Comparison of ENCODE assay signal across 8 cellular contexts in the genomic region with DNA sequence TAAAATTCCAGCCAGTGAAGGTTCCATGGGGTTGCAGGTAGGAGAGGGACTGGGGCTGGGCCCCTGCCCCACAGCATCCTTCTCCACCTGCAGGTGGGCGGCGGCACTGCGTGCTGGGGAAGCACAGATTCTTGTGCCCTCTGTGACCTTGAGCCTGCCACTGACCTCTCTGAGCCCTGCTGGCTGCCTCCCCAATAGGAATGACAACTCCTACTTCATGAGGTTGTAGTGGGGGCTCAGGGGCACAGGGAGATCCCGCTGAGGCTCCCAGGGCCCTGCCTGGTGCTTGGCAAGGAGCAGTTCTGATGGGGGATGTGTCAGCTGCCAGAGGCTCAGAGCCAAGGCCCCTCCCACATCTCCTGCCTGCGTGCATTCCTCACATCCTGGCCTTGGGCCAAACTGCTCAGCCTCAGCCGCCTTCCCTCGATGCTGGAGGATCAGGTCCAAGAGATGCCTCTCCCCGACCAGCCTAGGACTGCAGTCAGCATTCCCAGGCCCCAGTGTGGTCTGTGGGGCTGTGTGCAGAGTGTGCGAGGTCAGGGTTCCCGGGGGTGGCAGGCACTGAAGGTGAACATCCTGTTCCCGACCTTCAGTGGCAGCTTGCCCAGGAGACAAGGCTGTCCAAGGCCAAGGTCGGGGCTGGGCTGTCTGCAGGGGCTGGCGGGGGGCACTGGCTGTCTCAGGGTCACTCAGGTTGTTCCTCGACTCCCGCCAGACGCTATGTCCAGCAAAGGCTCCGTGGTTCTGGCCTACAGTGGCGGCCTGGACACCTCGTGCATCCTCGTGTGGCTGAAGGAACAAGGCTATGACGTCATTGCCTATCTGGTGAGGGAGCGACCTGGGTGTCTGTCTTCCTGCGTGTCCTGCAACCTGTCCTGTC. TPM values are rescaled to one million over a fixed set of nuclear protein-coding genes. Genes with fewer than 3 reads are reported as not detected.
DNase-seq lines count a peak whose midpoint lies in the region; ATAC-seq, FAIRE-seq and TF ChIP-seq lines count a peak whose summit lies in the region.

No MANE protein-coding gene starts in this region.

- H3K27me3 ChIP-seq in HAP-1 (ENCODE audit: low read depth) (no peaks in the 10 kb centered on the region), GM12878 (replicated peaks in 1 of 2; ENCODE audit: control insufficient read depth in 2 of 2, insufficient read depth in 2 of 2, low read length in 1 of 2) (no peaks in the 10 kb centered on the region)
- no peaks in the 10 kb centered on the region for H3K27me3 ChIP-seq in CD8-positive, alpha-beta memory T cell (ENCODE audit: insufficient read depth, low read length, poor library complexity, severe bottlenecking)

- BruUV-seq in GM12878 (replicated peaks; lab: Mats Ljungman, UMichigan): no TSS peak

- no peak overlapping the region for H3K27ac ChIP-seq in GM12878 (ENCODE audit: control insufficient read depth, insufficient read depth)
- no peak overlapping the region for H3K27ac ChIP-seq in CD8-positive, alpha-beta memory T cell (ENCODE audit: low read depth, low read length)

- no peak overlapping the region for H3K4me3 Mint-ChIP-seq in CD8-positive, alpha-beta memory T cell

- no peak overlapping the region for H3K27ac Mint-ChIP-seq in CD8-positive, alpha-beta memory T cell

- WGBS in GM12878 (ENCODE audit: insufficient coverage, insufficient replicate concordance, low lambda C conversion rate, missing lambda C conversion rate): 27% methylated on average over 22 of the region's 23 CpGs

- FAIRE-seq in GM12878 (lab: Jason Lieb, UNC): no peak

- no peaks in the 10 kb centered on the region for H4K20me1 ChIP-seq in GM12878 (ENCODE audit: control insufficient read depth, insufficient read depth)

- H3K9ac ChIP-seq in GM12878 (ENCODE audit: control insufficient read depth, insufficient read depth, low read length): no peak overlapping the region

- ATAC-seq in GM12878 (peak; percentile 52), GM21526 (IDR thresholded peaks at IDR 0.05; ENCODE audit: low FRiP score, unreplicated experiment) (no peak)
- no peak for ATAC-seq in stimulated activated naive CD8-positive, alpha-beta T cell treated with anti-CD3 and anti-CD28 coated beads, Interleukin-15, Interleukin-2, amounts not matched to agents 100 U/mL and 50 U/mL, for 24 hours

- H3K4me1 Mint-ChIP-seq in CD8-positive, alpha-beta memory T cell: no peaks in the 10 kb centered on the region

- TF ChIP-seq EP300 in GM12878 (IDR thresholded peaks at IDR 0.05; ENCODE audit: borderline replicate concordance in 1 of 2, control insufficient read depth in 1 of 2, low read depth in 2 of 2, low read length in 2 of 2): no peak

- SMC1A ChIA-PET in GM12878 (lab: Charles Lee; ENCODE audit: uncharacterized antibody, unreplicated experiment): no interaction called here

- no peaks in the 10 kb centered on the region for H3K36me3 Mint-ChIP-seq in CD8-positive, alpha-beta memory T cell

- H3K4me3 ChIP-seq in HAP-1: no peak overlapping the region
- no peak overlapping the region for H3K4me3 ChIP-seq in GM12878
- no peak overlapping the region for H3K4me3 ChIP-seq in CD8-positive, alpha-beta memory T cell (ENCODE audit: low read length)

- peaks cover 8 to 38% of the 10 kb centered on the region in 2 donors for H3K27me3 Mint-ChIP-seq in CD8-positive, alpha-beta memory T cell

- H3K9me3 Mint-ChIP-seq in CD8-positive, alpha-beta memory T cell: no peaks in the 10 kb centered on the region

- TF ChIP-seq POLR2A in GM12878 (IDR thresholded peaks at IDR 0.05; ENCODE audit: low read depth, low read length): no peak

- H3K9me3 ChIP-seq in HAP-1 (no peaks in the 10 kb centered on the region), GM12878 (replicated peaks; ENCODE audit: control insufficient read depth, insufficient read depth, low read length) (no peaks in the 10 kb centered on the region)
- H3K9me3 ChIP-seq in CD8-positive, alpha-beta memory T cell (ENCODE audit: low read length): no peaks in the 10 kb centered on the region

- TF ChIP-seq CTCF in AG09319 (IDR thresholded peaks at IDR 0.05; ENCODE audit: low read depth, low read length) (peak; percentile 52), GM12878 (IDR thresholded peaks at IDR 0.05 in 2 of 3, conservative IDR thresholded peaks at IDR 0.05 in 1 of 3; ENCODE audit: control insufficient read depth in 2 of 3, extremely low read depth in 1 of 3, insufficient read depth in 1 of 3, low read depth in 3 of 3, low read length in 3 of 3) (peak; percentile 8 to 44 (median 29); a peak in 1 of 6 replicates)

- H2AFZ ChIP-seq in GM12878 (ENCODE audit: control insufficient read depth, low read depth, low read length): no peak overlapping the region

- no peak overlapping the region for H3K4me2 ChIP-seq in GM12878 (ENCODE audit: control insufficient read depth, insufficient read depth)

- H3K79me2 ChIP-seq in GM12878 (ENCODE audit: control insufficient read depth, insufficient read depth, low read length): no peaks in the 10 kb centered on the region

- POLR2A ChIA-PET in GM12878 (lab: Charles Lee): no interaction called here
- POLR2A ChIA-PET in CD8-positive, alpha-beta memory T cell (lab: Charles Lee): no interaction called here

- DNase-seq in AG09319 (ENCODE audit: extremely low read depth, low read depth) (peak; percentile 83), HAP-1 (ENCODE audit: low spot score in 2 of 2) (peak; percentile 73 to 90), NCI-H446 (lab: John Stamatoyannopoulos, UW) (peak; percentile 83 to 93), GM12878 (ENCODE audit: low read depth, low spot score) (no peak), iPS-NIHi11 (ENCODE audit: low spot score) (peak; percentile 84)
- DNase-seq in stimulated activated naive CD8-positive, alpha-beta T cell treated with anti-CD3 and anti-CD28 coated beads, Interleukin-15, Interleukin-2, amounts not matched to agents 100 U/mL and 50 U/mL, for 24 hours: peak; percentile 49
- no peak for DNase-seq in CD8-positive, alpha-beta memory T cell

- in situ Hi-C loops in HAP-1 (cut with MboI; ENCODE audit: low sequenced_read_pairs): loop anchor here (5.0 kb wide), 1 partner anchor 236 kb away; no protein-coding TSS in a partner anchor
- in situ Hi-C loops in GM12878 (cut with MboI): loop anchor here (10.0 kb wide), 2 partner anchors 233 to 413 kb away; no protein-coding TSS in a partner anchor

- H3K36me3 ChIP-seq in HAP-1 (replicated peaks) (0 out of 2 replicates have a peak, but pooled peaks cover 3% of the 10 kb centered on the region), GM12878 (ENCODE audit: control insufficient read depth in 2 of 2, insufficient read depth in 2 of 2, low read length in 1 of 2) (no peaks in the 10 kb centered on the region)
- no peaks in the 10 kb centered on the region for H3K36me3 ChIP-seq in CD8-positive, alpha-beta memory T cell (ENCODE audit: insufficient read depth, low read length)

- RAD21 ChIA-PET in GM12878 (lab: Charles Lee; ENCODE audit: unreplicated experiment): no interaction called here

- intact Hi-C loops in GM12878 (cut with micrococcal nuclease; ENCODE audit: unreplicated experiment): no loop called here

- CTCF ChIA-PET in GM12878 (lab: Yijun Ruan, JAX): no interaction called here
- CTCF ChIA-PET in CD8-positive, alpha-beta memory T cell (lab: Charles Lee): no interaction called here

- H3K4me1 ChIP-seq in HAP-1 (peaks cover 32% of the 10 kb centered on the region), GM12878 (ENCODE audit: control insufficient read depth, insufficient read depth, low read length) (no peaks in the 10 kb centered on the region)
- H3K4me1 ChIP-seq in CD8-positive, alpha-beta memory T cell (ENCODE audit: insufficient read depth, low read length): no peaks in the 10 kb centered on the region

- no peak for TF ChIP-seq RAD21 in GM12878 (IDR thresholded peaks at IDR 0.05; ENCODE audit: insufficient read depth, low read depth, low read length)

TF ChIP-seq in GM12878, 131 proteins besides CTCF, POLR2A, EP300 and RAD21 (continues in another document):
- TF ChIP-seq HDAC6 (IDR thresholded peaks at IDR 0.05; ENCODE audit: unreplicated experiment): no peak
- TF ChIP-seq ZNF207 (IDR thresholded peaks at IDR 0.05; ENCODE audit: borderline replicate concordance): no peak
- TF ChIP-seq FOXM1 (IDR thresholded peaks at IDR 0.05; ENCODE audit: low read depth, low read length): no peak
- no peak for TF ChIP-seq POLR2AphosphoS5 (IDR thresholded peaks at IDR 0.05; ENCODE audit: low read length)
- no peak for TF ChIP-seq STAT3 (IDR thresholded peaks at IDR 0.05; ENCODE audit: low read depth, low read length)
- TF ChIP-seq CEBPB (IDR thresholded peaks at IDR 0.05; ENCODE audit: borderline replicate concordance in 1 of 2, low read depth in 2 of 2, low read length in 2 of 2): no peak
- 0 out of 2 replicates have a peak, but pooled peaks have one; percentile 33 for TF ChIP-seq ATF7 (IDR thresholded peaks at IDR 0.05; ENCODE audit: low read depth)
- no peak for TF ChIP-seq EGR1 (IDR thresholded peaks at IDR 0.05; ENCODE audit: borderline replicate concordance in 1 of 2, low read depth in 2 of 2, low read length in 2 of 2)
- TF ChIP-seq BCL11A (IDR thresholded peaks at IDR 0.05; ENCODE audit: low read depth, low read length): no peak
- TF ChIP-seq NR2F1 (conservative IDR thresholded peaks at IDR 0.05): peak; percentile 47; the same call in 1 of the 2 replicates

RNA-seq across cellular contexts. Expression of a gene that starts 7.0 kb away (rescaled TPM):
- not detected in 2 replicates for total RNA-seq in GM12878 (2013; cell fraction: nucleolus; rRNA removed)
- total RNA-seq in GM12878 (2014; rRNA removed): 0.16 and 0.23 TPM in 2 replicates
- total RNA-seq in GM12878 (2014; rRNA removed; fragmentation: Illumina TruSeq; extraction: Trizol): 0.27 TPM in 1 of 2 replicates, not detected in the other
- total RNA-seq in GM12878 (2021): 0.28 and 0.58 TPM in 2 replicates
- polyA plus RNA-seq in GM12878 (2011; ENCODE audit: low read depth): 0.52 TPM
- polyA plus RNA-seq in GM12878 (2011; rRNA removed): 4.2 and 6.1 TPM in 2 replicates
- 5.2 and 6.1 TPM in 2 replicates for polyA plus RNA-seq in GM12878 (2011; cell fraction: cytosol; rRNA removed)
- polyA plus RNA-seq in GM12878 (2011; cell fraction: nucleus; rRNA removed): 2.2 and 3.8 TPM in 2 replicates
- polyA plus RNA-seq in GM12878 (2012): 0.89 and 2.0 TPM in 2 replicates
- polyA plus RNA-seq in GM12878 (2014; fragmentation: Illumina TruSeq; extraction: Trizol): 0.10 TPM in 1 of 2 replicates, not detected in the other
- not detected for polyA plus RNA-seq in GM12878 (2014; fragmentation: Nextera tagmentation; extraction: Ambion mirVana)
- polyA plus RNA-seq in GM12878 (2014; rRNA removed): 0.28 TPM in 1 of 2 replicates, not detected in the other
- under 1 TPM in 1 of 2 experiments, not detected in 1; 0.31 TPM for polyA plus RNA-seq in GM12878 (2016; fragmentation: Nextera tagmentation; extraction: Ambion mirVana)
- 3.3 and 4.1 TPM in 2 replicates for polyA minus RNA-seq in GM12878 (2011; rRNA and poly(A)+ RNA removed)
- 18.6 and 21.8 TPM in 2 replicates for polyA minus RNA-seq in GM12878 (2011; cell fraction: cytosol; rRNA and poly(A)+ RNA removed)
- polyA minus RNA-seq in GM12878 (2011; cell fraction: nucleus; rRNA and poly(A)+ RNA removed): 2.5 and 7.8 TPM in 2 replicates
- 1 to 10 TPM; 2.3 to 3.4 TPM for total RNA-seq in CD8-positive, alpha-beta memory T cell
- polyA plus RNA-seq in CD8-positive, alpha-beta memory T cell: not detected

Comparison
In these comparisons a context has a peak if more than half of its experiments do, and no peak if none do; other contexts are left out.
1. DNase-seq: peak in AG09319 (single experiment), HAP-1 (2 of 2), NCI-H446 (2 of 2), iPS-NIHi11 (single experiment) and stimulated activated naive CD8-positive, alpha-beta T cell treated with anti-CD3 and anti-CD28 coated beads, Interleukin-15, Interleukin-2, amounts not matched to agents 100 U/mL and 50 U/mL, for 24 hours (single experiment); none in GM12878 (single experiment) and CD8-positive, alpha-beta memory T cell (0 of 5).